Comparison of ENCODE assay signal across 9 cellular contexts in the genomic region with DNA sequence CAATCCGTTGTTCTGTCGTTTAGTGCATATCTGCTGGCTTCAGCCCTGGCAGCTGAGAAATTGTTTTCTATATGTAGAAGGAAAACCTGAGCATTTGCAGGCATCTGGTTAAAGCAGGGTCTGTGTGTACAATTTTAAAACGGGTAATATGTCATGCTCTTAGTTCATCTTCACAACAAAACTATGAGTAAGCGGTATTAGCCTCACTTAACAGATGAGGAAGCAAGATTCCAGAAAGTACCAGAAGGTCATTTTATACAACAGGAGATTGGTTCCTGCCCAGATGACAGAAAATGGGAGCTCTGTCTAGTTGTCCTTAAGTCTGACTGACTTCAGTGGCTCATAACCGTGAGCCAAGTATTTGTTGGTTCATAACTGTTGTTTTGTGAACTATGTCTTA. TPM values are rescaled to one million over a fixed set of nuclear protein-coding genes. Genes with fewer than 3 reads are reported as not detected.
A peak's percentile ranks its signal among the peaks of the same experiment; 100 is the strongest.
DNase-seq lines count a peak whose midpoint lies in the region; ATAC-seq, FAIRE-seq and TF ChIP-seq lines count a peak whose summit lies in the region.
"Had no signal": no experiment of that assay in that cellular context is flagged by ENCODE, and none has a peak within 500 bp of the region (broad histone marks: within the 10 kb centered on the region; RNA-seq: fewer than 3 reads in every experiment).

No MANE protein-coding gene starts in this region.

- no peaks in the 10 kb centered on the region for H3K9me3 Mint-ChIP-seq in activated naive CD4-positive, alpha-beta T cell treated with anti-CD3 and anti-CD28 coated beads, Interleukin-2, amount 50 U/mL, for 24 hours

- peaks cover 13% of the 10 kb centered on the region for H3K36me3 Mint-ChIP-seq in activated naive CD4-positive, alpha-beta T cell treated with anti-CD3 and anti-CD28 coated beads, Interleukin-2, amount 50 U/mL, for 24 hours

- H3K9me3 ChIP-seq in adrenal gland (replicated peaks in 1 of 3) = no peaks in the 10 kb centered on the region
- H3K9me3 ChIP-seq in HepG2 (ENCODE audit: low read length) = no peaks in the 10 kb centered on the region
- no peaks in the 10 kb centered on the region for H3K9me3 ChIP-seq in transverse colon

- no peak for TF ChIP-seq CTCF in adrenal gland (IDR thresholded peaks at IDR 0.05)
- no peak for TF ChIP-seq CTCF in HepG2 (CRISPR knock-in tag; IDR thresholded peaks at IDR 0.05)
- TF ChIP-seq CTCF in transverse colon (IDR thresholded peaks at IDR 0.05) = no peak

- H3K4me1 ChIP-seq in adrenal gland (replicated peaks in 1 of 2) (peaks cover 23 to 24% of the 10 kb centered on the region in 2 donors), HepG2 (ENCODE audit: insufficient read depth, low read length) (peaks cover 66% of the 10 kb centered on the region), transverse colon (peaks cover 13 to 51% (median 36%) of the 10 kb centered on the region in 4 donors)

- H2AFZ ChIP-seq in HepG2 (ENCODE audit: low read length) = no peak overlapping the region

- no peak for TF ChIP-seq EP300 in HepG2 (IDR thresholded peaks at IDR 0.05; ENCODE audit: low read depth in 2 of 2, low read length in 2 of 2)
- TF ChIP-seq EP300 in HepG2 (CRISPR knock-in tag; IDR thresholded peaks at IDR 0.05; ENCODE audit: borderline replicate concordance) = no peak
- TF ChIP-seq EP300 in transverse colon (IDR thresholded peaks at IDR 0.05; ENCODE audit: low read depth) = no peak

- no peaks in the 10 kb centered on the region for H3K27me3 Mint-ChIP-seq in activated naive CD4-positive, alpha-beta T cell treated with anti-CD3 and anti-CD28 coated beads, Interleukin-2, amount 50 U/mL, for 24 hours

- H3K27ac ChIP-seq in adrenal gland (peak overlapping the region in 3 of 5 donors; percentile 92 to 96 (median 94)), HepG2 (ENCODE audit: extremely low read length, insufficient read depth, low read length) (peak overlapping the region; percentile 95), transverse colon (peak overlapping the region; percentile 91 to 96 (median 94))

- H3K36me3 ChIP-seq in adrenal gland (replicated peaks in 1 of 2) (peaks cover 0 to 58% of the 10 kb centered on the region in 2 donors), HepG2 (replicated peaks in 1 of 2; ENCODE audit: control insufficient read depth in 1 of 2, insufficient read depth in 2 of 2, low read length in 2 of 2) (peaks cover 10 to 44% of the 10 kb centered on the region in 2 experiments), transverse colon (peaks cover 0 to 9% (median 0%) of the 10 kb centered on the region in 4 donors)

- no TSS peak for BruUV-seq in HepG2 (replicated peaks; lab: Mats Ljungman, UMichigan)

- no peak for ATAC-seq in HepG2
- no peak for ATAC-seq in HG02759 (IDR thresholded peaks at IDR 0.05; ENCODE audit: unreplicated experiment)
- no peak for ATAC-seq in GM21381 (IDR thresholded peaks at IDR 0.05; ENCODE audit: unreplicated experiment)

- H3K4me1 Mint-ChIP-seq in activated naive CD4-positive, alpha-beta T cell treated with anti-CD3 and anti-CD28 coated beads, Interleukin-2, amount 50 U/mL, for 24 hours = peaks cover 34% of the 10 kb centered on the region

- WGBS in adrenal gland, 4 donors = 76 to 89% (median 80%) methylated on average over 5 of the region's 5 CpGs
- WGBS in HepG2 (ENCODE audit: low lambda C conversion rate) = 72% methylated on average over 5 of the region's 5 CpGs
- WGBS in transverse colon (ENCODE audit: low coverage in 1 of 2), 2 donors = 40 to 73% methylated on average over 2 to 5 of the region's 5 CpGs

- H3K27ac Mint-ChIP-seq in activated naive CD4-positive, alpha-beta T cell treated with anti-CD3 and anti-CD28 coated beads, Interleukin-2, amount 50 U/mL, for 24 hours = peak overlapping the region; percentile 76

- peak overlapping the region; percentile 88 for H3K4me3 Mint-ChIP-seq in activated naive CD4-positive, alpha-beta T cell treated with anti-CD3 and anti-CD28 coated beads, Interleukin-2, amount 50 U/mL, for 24 hours

- H3K27me3 ChIP-seq in adrenal gland (no peaks in the 10 kb centered on the region), HepG2 (ENCODE audit: control insufficient read depth in 1 of 2, insufficient read depth in 2 of 2, low read length in 2 of 2) (no peaks in the 10 kb centered on the region; a peak in 1 of 5 replicates), transverse colon (no peaks in the 10 kb centered on the region)

- H3K9ac ChIP-seq in HepG2 (ENCODE audit: insufficient read depth, low read depth, low read length) = peak overlapping the region; percentile 95

- CTCF ChIA-PET in HepG2 (lab: Yijun Ruan, JAX; ENCODE audit: low intra/inter-chr PET ratio, low total read pairs) = no interaction called here

- intact Hi-C loops in adrenal gland (cut with DNase I) (no loop called here), HepG2 (cut with micrococcal nuclease; ENCODE audit: unreplicated experiment) (loop anchor here (5.0 to 10.0 kb wide), 4 partner anchors 95 to 248 kb away; a partner anchor contains a TSS), transverse colon (cut with DNase I; ENCODE audit: low total_unique reads) (no loop called here)

- no peaks in the 10 kb centered on the region; the same call in 1 of the 2 replicates for H4K20me1 ChIP-seq in HepG2 (ENCODE audit: insufficient read depth, low read length)

- TF ChIP-seq POLR2A in adrenal gland (IDR thresholded peaks at IDR 0.05) = no peak
- no peak for TF ChIP-seq POLR2A in HepG2 (IDR thresholded peaks at IDR 0.05; ENCODE audit: insufficient read depth in 1 of 2, low read depth in 2 of 2, low read length in 2 of 2)
- no peak for TF ChIP-seq POLR2A in transverse colon (IDR thresholded peaks at IDR 0.05)

- POLR2A ChIA-PET in HepG2 (lab: Yijun Ruan, JAX) = interaction anchor here (0.9 to 2.1 kb wide), 4 partner anchors 10 to 122 kb away, joined by 3 to 9 read pairs (median 6); a partner anchor contains a TSS

- in situ Hi-C loops in HepG2 (cut with HindIII; ENCODE audit: extremely low pct_ligation_motif_present, low pct_unique_long_range_greater_than_20kb) (loop anchor here (10.0 kb wide), 1 partner anchor 122 kb away; a partner anchor contains a TSS), transverse colon (cut with MboI; ENCODE audit: low pct_ligation_motif_present in 1 of 4, low pct_unique_long_range_greater_than_20kb in 1 of 4, low sequenced_read_pairs in 3 of 4) (loop anchor here in 1 of 4 donors (10.0 kb wide), 1 partner anchor 248 kb away; a partner anchor contains a TSS)

- H3K79me2 ChIP-seq in HepG2 (ENCODE audit: insufficient read depth, low read length) = peaks cover 39% of the 10 kb centered on the region

- no peak for FAIRE-seq in HepG2 (lab: Jason Lieb, UNC)

- H3K4me3 ChIP-seq in adrenal gland = peak overlapping the region in 1 of 4 donors; percentile 74
- peak overlapping the region; percentile 75 to 92 (median 86) for H3K4me3 ChIP-seq in HepG2 (replicated peaks in 1 of 3; ENCODE audit: insufficient read depth in 1 of 3, low read depth in 2 of 3, low read length in 3 of 3)
- H3K4me3 ChIP-seq in transverse colon = peak overlapping the region in 2 of 4 donors; percentile 64 to 68

- no peak for DNase-seq in activated naive CD4-positive, alpha-beta T cell treated with Interleukin-2 at 50 U/mL for 16 hours
- DNase-seq in adrenal gland (no peak), HepG2 (ENCODE audit: low spot score) (no peak), transverse colon (no peak), HuH-7.5 (ENCODE audit: low spot score) (no peak)
- DNase-seq: DMS79 had no signal

- TF ChIP-seq RAD21 in HepG2 (CRISPR knock-in tag; IDR thresholded peaks at IDR 0.05) = no peak

- H3K4me2 ChIP-seq in HepG2 (ENCODE audit: low read depth, low read length) = peak overlapping the region; percentile 99

RNA-seq across cellular contexts. Expression of a gene that starts 1.1 kb away (rescaled TPM):
- total RNA-seq in adrenal gland = 10 to 100 TPM; 30.3 to 81.9 (median 40.5) TPM
- polyA plus RNA-seq in adrenal gland = 10 to 100 TPM; 12.1 to 96.9 (median 16.7) TPM
- total RNA-seq in HepG2 (2016; rRNA removed; fragmentation: Illumina TruSeq; extraction: Trizol) = 39.5 and 60.1 TPM in 2 replicates
- total RNA-seq in HepG2 (2016; cell fraction: cytosol; rRNA removed; fragmentation: Illumina TruSeq; extraction: Trizol; ENCODE audit: low read depth) = 10.8 and 13.1 TPM in 2 replicates
- 43.3 and 66.3 TPM in 2 replicates for total RNA-seq in HepG2 (2016; cell fraction: insoluble cytoplasmic fraction; rRNA removed; fragmentation: Illumina TruSeq; extraction: Trizol)
- 26.2 and 32.5 TPM in 2 replicates for total RNA-seq in HepG2 (2016; cell fraction: membrane; rRNA removed; fragmentation: Illumina TruSeq; extraction: Trizol)
- total RNA-seq in HepG2 (2016; cell fraction: nucleus; rRNA removed; fragmentation: Illumina TruSeq; extraction: Trizol) = 41.4 and 43.0 TPM in 2 replicates
- 34.9 and 38.5 TPM in 2 replicates for polyA plus RNA-seq in HepG2 (2011; rRNA removed)
- 34.0 and 35.1 TPM in 2 replicates for polyA plus RNA-seq in HepG2 (2011; cell fraction: cytosol; rRNA removed)
- 67.7 and 87.1 TPM in 2 replicates for polyA plus RNA-seq in HepG2 (2011; cell fraction: nucleus; rRNA removed)
- polyA plus RNA-seq in HepG2 (2012) = 20.8 and 27.0 TPM in 2 replicates
- polyA plus RNA-seq in HepG2 (2016; cell fraction: cytosol; fragmentation: Illumina TruSeq; extraction: Trizol; ENCODE audit: low read depth) = 11.9 and 14.7 TPM in 2 replicates
- 45.0 and 46.2 TPM in 2 replicates for polyA plus RNA-seq in HepG2 (2016; cell fraction: insoluble cytoplasmic fraction; fragmentation: Illumina TruSeq; extraction: Trizol; ENCODE audit: low read depth)
- 19.4 and 23.0 TPM in 2 replicates for polyA plus RNA-seq in HepG2 (2016; cell fraction: membrane; fragmentation: Illumina TruSeq; extraction: Trizol; ENCODE audit: low read depth)
- 39.7 and 43.3 TPM in 2 replicates for polyA plus RNA-seq in HepG2 (2016; cell fraction: nucleus; fragmentation: Illumina TruSeq; extraction: Trizol; ENCODE audit: insufficient read depth, low read depth)
- 42.9 and 55.1 TPM in 2 replicates for polyA minus RNA-seq in HepG2 (2011; rRNA and poly(A)+ RNA removed; ENCODE audit: low replicate concordance)
- polyA minus RNA-seq in HepG2 (2011; cell fraction: cytosol; rRNA and poly(A)+ RNA removed) = 12.4 and 20.8 TPM in 2 replicates
- 102 and 116 TPM in 2 replicates for polyA minus RNA-seq in HepG2 (2011; cell fraction: nucleus; rRNA and poly(A)+ RNA removed)
- 10 to 100 TPM; 19.1 to 40.2 (median 30.3) TPM for total RNA-seq in transverse colon

RNA-seq across cellular contexts. Expression of a gene that starts 1.3 kb away (rescaled TPM):
- total RNA-seq in adrenal gland (100 to 1,000 TPM in 1 of 8 donors, 10 to 100 TPM in 7; 47.4 to 108 (median 65.5) TPM), HepG2 (2016; rRNA removed; fragmentation: Illumina TruSeq; extraction: Trizol) (58.9 and 60.2 TPM in 2 replicates), transverse colon (100 to 1,000 TPM in 1 of 4 donors, 10 to 100 TPM in 3; 77.3 to 110 (median 87.2) TPM)
- polyA plus RNA-seq in adrenal gland (10 to 100 TPM; 51.1 to 65.0 (median 53.1) TPM), HepG2 (2011; rRNA removed) (56.6 TPM in 2 replicates)
- total RNA-seq in HepG2 (2016; cell fraction: cytosol; rRNA removed; fragmentation: Illumina TruSeq; extraction: Trizol; ENCODE audit: low read depth) = 17.5 and 22.7 TPM in 2 replicates
- 61.0 and 64.1 TPM in 2 replicates for total RNA-seq in HepG2 (2016; cell fraction: insoluble cytoplasmic fraction; rRNA removed; fragmentation: Illumina TruSeq; extraction: Trizol)
- total RNA-seq in HepG2 (2016; cell fraction: membrane; rRNA removed; fragmentation: Illumina TruSeq; extraction: Trizol) = 47.3 and 49.4 TPM in 2 replicates
- total RNA-seq in HepG2 (2016; cell fraction: nucleus; rRNA removed; fragmentation: Illumina TruSeq; extraction: Trizol) = 42.8 and 48.3 TPM in 2 replicates
- polyA plus RNA-seq in HepG2 (2011; cell fraction: cytosol; rRNA removed) = 46.2 and 52.7 TPM in 2 replicates
- polyA plus RNA-seq in HepG2 (2011; cell fraction: nucleus; rRNA removed) = 94.3 and 111 TPM in 2 replicates
- 27.4 and 32.7 TPM in 2 replicates for polyA plus RNA-seq in HepG2 (2012)
- polyA plus RNA-seq in HepG2 (2016; cell fraction: cytosol; fragmentation: Illumina TruSeq; extraction: Trizol; ENCODE audit: low read depth) = 19.3 and 24.9 TPM in 2 replicates
- polyA plus RNA-seq in HepG2 (2016; cell fraction: insoluble cytoplasmic fraction; fragmentation: Illumina TruSeq; extraction: Trizol; ENCODE audit: low read depth) = 64.8 and 65.3 TPM in 2 replicates
- polyA plus RNA-seq in HepG2 (2016; cell fraction: membrane; fragmentation: Illumina TruSeq; extraction: Trizol; ENCODE audit: low read depth) = 38.0 and 38.5 TPM in 2 replicates
- 93.4 and 95.4 TPM in 2 replicates for polyA plus RNA-seq in HepG2 (2016; cell fraction: nucleus; fragmentation: Illumina TruSeq; extraction: Trizol; ENCODE audit: insufficient read depth, low read depth)
- polyA minus RNA-seq in HepG2 (2011; rRNA and poly(A)+ RNA removed; ENCODE audit: low replicate concordance) = 40.2 and 91.9 TPM in 2 replicates
- polyA minus RNA-seq in HepG2 (2011; cell fraction: cytosol; rRNA and poly(A)+ RNA removed) = 13.5 and 13.6 TPM in 2 replicates
- 52.7 and 55.4 TPM in 2 replicates for polyA minus RNA-seq in HepG2 (2011; cell fraction: nucleus; rRNA and poly(A)+ RNA removed)

RNA-seq across cellular contexts. Expression of a gene that starts 8.7 kb away (rescaled TPM):
- total RNA-seq in adrenal gland = 10 to 100 TPM in 4 of 8 donors, 1 to 10 TPM in 4; 6.6 to 20.6 (median 10.4) TPM
- 10 to 100 TPM in 2 of 3 donors, 1 to 10 TPM in 1; 6.7 to 23.8 (median 16.8) TPM for polyA plus RNA-seq in adrenal gland
- 2.8 and 6.3 TPM in 2 replicates for total RNA-seq in HepG2 (2016; rRNA removed; fragmentation: Illumina TruSeq; extraction: Trizol)
- total RNA-seq in HepG2 (2016; cell fraction: cytosol; rRNA removed; fragmentation: Illumina TruSeq; extraction: Trizol; ENCODE audit: low read depth) = 0.40 and 0.79 TPM in 2 replicates
- 2.4 and 5.9 TPM in 2 replicates for total RNA-seq in HepG2 (2016; cell fraction: insoluble cytoplasmic fraction; rRNA removed; fragmentation: Illumina TruSeq; extraction: Trizol)
- total RNA-seq in HepG2 (2016; cell fraction: membrane; rRNA removed; fragmentation: Illumina TruSeq; extraction: Trizol) = 1.2 and 1.5 TPM in 2 replicates
- 9.6 and 9.9 TPM in 2 replicates for total RNA-seq in HepG2 (2016; cell fraction: nucleus; rRNA removed; fragmentation: Illumina TruSeq; extraction: Trizol)
- polyA plus RNA-seq in HepG2 (2011; rRNA removed) = 3.6 and 4.9 TPM in 2 replicates
- polyA plus RNA-seq in HepG2 (2011; cell fraction: cytosol; rRNA removed) = 1.5 and 2.1 TPM in 2 replicates
- polyA plus RNA-seq in HepG2 (2011; cell fraction: nucleus; rRNA removed) = 25.2 and 26.5 TPM in 2 replicates
- 2.3 and 2.8 TPM in 2 replicates for polyA plus RNA-seq in HepG2 (2012)
- polyA plus RNA-seq in HepG2 (2016; cell fraction: cytosol; fragmentation: Illumina TruSeq; extraction: Trizol; ENCODE audit: low read depth) = 0.49 and 0.53 TPM in 2 replicates
- polyA plus RNA-seq in HepG2 (2016; cell fraction: insoluble cytoplasmic fraction; fragmentation: Illumina TruSeq; extraction: Trizol; ENCODE audit: low read depth) = 1.6 and 2.7 TPM in 2 replicates
- 0.80 and 1.3 TPM in 2 replicates for polyA plus RNA-seq in HepG2 (2016; cell fraction: membrane; fragmentation: Illumina TruSeq; extraction: Trizol; ENCODE audit: low read depth)
- polyA plus RNA-seq in HepG2 (2016; cell fraction: nucleus; fragmentation: Illumina TruSeq; extraction: Trizol; ENCODE audit: insufficient read depth, low read depth) = 25.5 and 27.0 TPM in 2 replicates
- 5.6 and 9.8 TPM in 2 replicates for polyA minus RNA-seq in HepG2 (2011; rRNA and poly(A)+ RNA removed; ENCODE audit: low replicate concordance)
- 1.6 and 3.3 TPM in 2 replicates for polyA minus RNA-seq in HepG2 (2011; cell fraction: cytosol; rRNA and poly(A)+ RNA removed)
- 6.6 and 8.3 TPM in 2 replicates for polyA minus RNA-seq in HepG2 (2011; cell fraction: nucleus; rRNA and poly(A)+ RNA removed)
- total RNA-seq in transverse colon = 100 to 1,000 TPM in 1 of 4 donors, 10 to 100 TPM in 3; 49.1 to 205 (median 67.9) TPM

RNA-seq across cellular contexts. Expression of a gene that starts 14.6 kb away (rescaled TPM):
- total RNA-seq in adrenal gland (10 to 100 TPM in 3 of 8 donors, 1 to 10 TPM in 5; 5.7 to 14.0 (median 8.7) TPM), HepG2 (2016; rRNA removed; fragmentation: Illumina TruSeq; extraction: Trizol) (0.94 and 2.7 TPM in 2 replicates), transverse colon (10 to 100 TPM; 19.3 to 57.5 (median 34.0) TPM)
- polyA plus RNA-seq in adrenal gland (10 to 100 TPM in 2 of 3 donors, 1 to 10 TPM in 1; 3.9 to 27.1 (median 16.8) TPM), HepG2 (2011; rRNA removed) (9.3 and 13.3 TPM in 2 replicates)
- total RNA-seq in HepG2 (2016; cell fraction: cytosol; rRNA removed; fragmentation: Illumina TruSeq; extraction: Trizol; ENCODE audit: low read depth) = 1.3 and 1.6 TPM in 2 replicates
- total RNA-seq in HepG2 (2016; cell fraction: insoluble cytoplasmic fraction; rRNA removed; fragmentation: Illumina TruSeq; extraction: Trizol) = 1.0 and 2.6 TPM in 2 replicates
- total RNA-seq in HepG2 (2016; cell fraction: membrane; rRNA removed; fragmentation: Illumina TruSeq; extraction: Trizol) = 1.00 and 1.2 TPM in 2 replicates
- total RNA-seq in HepG2 (2016; cell fraction: nucleus; rRNA removed; fragmentation: Illumina TruSeq; extraction: Trizol) = 8.5 and 9.6 TPM in 2 replicates
- 2.1 TPM in 2 replicates for polyA plus RNA-seq in HepG2 (2011; cell fraction: cytosol; rRNA removed)
- 76.4 and 80.1 TPM in 2 replicates for polyA plus RNA-seq in HepG2 (2011; cell fraction: nucleus; rRNA removed)
- 11.0 and 17.0 TPM in 2 replicates for polyA plus RNA-seq in HepG2 (2012)
- polyA plus RNA-seq in HepG2 (2016; cell fraction: cytosol; fragmentation: Illumina TruSeq; extraction: Trizol; ENCODE audit: low read depth) = 0.09 and 0.20 TPM in 2 replicates
- 0.91 and 1.1 TPM in 2 replicates for polyA plus RNA-seq in HepG2 (2016; cell fraction: insoluble cytoplasmic fraction; fragmentation: Illumina TruSeq; extraction: Trizol; ENCODE audit: low read depth)
- polyA plus RNA-seq in HepG2 (2016; cell fraction: membrane; fragmentation: Illumina TruSeq; extraction: Trizol; ENCODE audit: low read depth) = 0.16 and 0.22 TPM in 2 replicates
- polyA plus RNA-seq in HepG2 (2016; cell fraction: nucleus; fragmentation: Illumina TruSeq; extraction: Trizol; ENCODE audit: insufficient read depth, low read depth) = 14.1 and 16.8 TPM in 2 replicates
- 57.3 and 64.0 TPM in 2 replicates for polyA minus RNA-seq in HepG2 (2011; rRNA and poly(A)+ RNA removed; ENCODE audit: low replicate concordance)
- 2.5 and 3.1 TPM in 2 replicates for polyA minus RNA-seq in HepG2 (2011; cell fraction: cytosol; rRNA and poly(A)+ RNA removed)
- 48.5 and 56.7 TPM in 2 replicates for polyA minus RNA-seq in HepG2 (2011; cell fraction: nucleus; rRNA and poly(A)+ RNA removed)

RNA-seq across cellular contexts. Expression of a gene that starts 41.6 kb away (rescaled TPM):
- total RNA-seq in adrenal gland = 10 to 100 TPM in 1 of 8 donors, 1 to 10 TPM in 6, under 1 TPM in 1; 0.26 to 25.2 (median 1.7) TPM
- polyA plus RNA-seq in adrenal gland = 1 to 10 TPM; 1.5 to 1.8 (median 1.8) TPM
- 29.6 and 57.4 TPM in 2 replicates for total RNA-seq in HepG2 (2016; rRNA removed; fragmentation: Illumina TruSeq; extraction: Trizol)
- total RNA-seq in HepG2 (2016; cell fraction: cytosol; rRNA removed; fragmentation: Illumina TruSeq; extraction: Trizol; ENCODE audit: low read depth) = 7.4 and 9.1 TPM in 2 replicates
- total RNA-seq in HepG2 (2016; cell fraction: insoluble cytoplasmic fraction; rRNA removed; fragmentation: Illumina TruSeq; extraction: Trizol) = 28.5 and 59.2 TPM in 2 replicates
- 9.6 and 11.3 TPM in 2 replicates for total RNA-seq in HepG2 (2016; cell fraction: membrane; rRNA removed; fragmentation: Illumina TruSeq; extraction: Trizol)
- 60.0 and 62.1 TPM in 2 replicates for total RNA-seq in HepG2 (2016; cell fraction: nucleus; rRNA removed; fragmentation: Illumina TruSeq; extraction: Trizol)
- polyA plus RNA-seq in HepG2 (2011; rRNA removed) = 6.2 and 9.2 TPM in 2 replicates
- 7.9 and 10.5 TPM in 2 replicates for polyA plus RNA-seq in HepG2 (2011; cell fraction: cytosol; rRNA removed)
- 6.2 and 6.6 TPM in 2 replicates for polyA plus RNA-seq in HepG2 (2011; cell fraction: nucleus; rRNA removed)
- polyA plus RNA-seq in HepG2 (2012) = 1.3 and 1.4 TPM in 2 replicates
- 6.7 and 7.9 TPM in 2 replicates for polyA plus RNA-seq in HepG2 (2016; cell fraction: cytosol; fragmentation: Illumina TruSeq; extraction: Trizol; ENCODE audit: low read depth)
- polyA plus RNA-seq in HepG2 (2016; cell fraction: insoluble cytoplasmic fraction; fragmentation: Illumina TruSeq; extraction: Trizol; ENCODE audit: low read depth) = 28.3 and 32.1 TPM in 2 replicates
- 8.6 and 17.5 TPM in 2 replicates for polyA plus RNA-seq in HepG2 (2016; cell fraction: membrane; fragmentation: Illumina TruSeq; extraction: Trizol; ENCODE audit: low read depth)
- polyA plus RNA-seq in HepG2 (2016; cell fraction: nucleus; fragmentation: Illumina TruSeq; extraction: Trizol; ENCODE audit: insufficient read depth, low read depth) = 86.2 and 88.6 TPM in 2 replicates
- 0.26 and 20.4 TPM in 2 replicates for polyA minus RNA-seq in HepG2 (2011; rRNA and poly(A)+ RNA removed; ENCODE audit: low replicate concordance)
- 3.1 and 4.2 TPM in 2 replicates for polyA minus RNA-seq in HepG2 (2011; cell fraction: cytosol; rRNA and poly(A)+ RNA removed)
- polyA minus RNA-seq in HepG2 (2011; cell fraction: nucleus; rRNA and poly(A)+ RNA removed) = 4.1 and 4.5 TPM in 2 replicates
- total RNA-seq in transverse colon = 1 to 10 TPM in 2 of 4 donors, not detected in 2; 1.8 to 4.6 TPM
